In the genomic region with DNA sequence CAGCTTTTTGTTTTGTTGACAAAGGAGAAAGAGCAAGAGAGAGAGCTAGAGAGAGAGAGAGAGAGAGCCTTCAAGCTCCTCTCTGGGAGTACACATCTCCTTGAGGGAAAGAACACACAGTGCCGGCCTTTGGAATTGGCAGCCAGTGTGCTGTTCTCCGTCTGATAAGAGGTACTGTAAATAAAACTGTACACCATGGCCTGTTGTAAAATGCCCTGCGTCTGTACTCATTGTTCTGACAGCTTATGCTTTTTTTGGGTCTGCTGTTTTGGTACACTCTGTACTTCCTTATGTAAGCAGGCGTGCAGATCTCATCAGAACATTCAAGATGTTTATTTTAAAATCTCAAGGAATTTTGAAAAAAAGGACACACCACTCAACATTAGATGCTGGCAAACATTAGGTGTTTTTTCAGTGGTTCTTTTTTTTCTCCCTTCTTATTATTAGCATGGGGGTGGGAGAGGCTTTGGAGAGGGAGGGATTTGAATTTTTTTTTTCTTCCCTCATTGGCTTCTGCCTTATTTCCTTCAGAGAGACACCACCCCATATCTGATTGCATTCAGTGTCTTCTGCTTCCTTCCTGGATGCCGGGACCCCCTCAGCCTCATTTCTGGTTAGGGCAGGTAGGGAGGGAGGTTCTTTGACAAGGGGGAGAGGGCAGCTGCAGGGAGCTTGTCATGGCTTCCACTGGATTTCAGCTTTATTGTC, we compare ENCODE assay signal across 8 cellular contexts.
DNase-seq lines count a peak whose midpoint lies in the region; ATAC-seq and TF ChIP-seq lines count a peak whose summit lies in the region.

No MANE protein-coding gene starts in this region.

- H3K4me3 ChIP-seq in OCI-LY1 (ENCODE audit: low read depth, low read length, poor library complexity, severe bottlenecking): peak overlapping the region; percentile 40

- H3K9me3 Mint-ChIP-seq in CD4-positive, alpha-beta T cell: no peaks in the 10 kb centered on the region
- no peaks in the 10 kb centered on the region for H3K9me3 Mint-ChIP-seq in osteocyte (ENCODE audit: unreplicated experiment)

- POLR2A ChIA-PET in CD4-positive, alpha-beta T cell (lab: Charles Lee): interaction anchor here (0.7 to 3.9 kb wide), 3 partner anchors 11 to 19 kb away, joined by 3 to 21 read pairs (median 7); no protein-coding TSS in a partner anchor

- no peaks in the 10 kb centered on the region for H3K27me3 Mint-ChIP-seq in CD4-positive, alpha-beta T cell
- H3K27me3 Mint-ChIP-seq in osteocyte (ENCODE audit: unreplicated experiment): peaks cover 2% of the 10 kb centered on the region

- no peaks in the 10 kb centered on the region for H3K36me3 ChIP-seq in OCI-LY1 (ENCODE audit: insufficient read depth, low read length)

- TF ChIP-seq CTCF in CD4-positive, alpha-beta T cell (IDR thresholded peaks at IDR 0.05): no peak
- no peak for TF ChIP-seq CTCF in OCI-LY1 (IDR thresholded peaks at IDR 0.05; ENCODE audit: low read length)
- no peak for TF ChIP-seq CTCF in osteocyte (IDR thresholded peaks at IDR 0.05)

- H4K20me1 ChIP-seq in OCI-LY1 (ENCODE audit: insufficient read depth, low read length): no peaks in the 10 kb centered on the region

- peak overlapping the region; percentile 81 for H3K27ac Mint-ChIP-seq in CD4-positive, alpha-beta T cell
- peak overlapping the region; percentile 94 for H3K27ac Mint-ChIP-seq in osteocyte (ENCODE audit: unreplicated experiment)

- H3K36me3 Mint-ChIP-seq in CD4-positive, alpha-beta T cell (ENCODE audit: low read depth): no peaks in the 10 kb centered on the region
- H3K36me3 Mint-ChIP-seq in osteocyte (ENCODE audit: unreplicated experiment): no peaks in the 10 kb centered on the region

- no peak overlapping the region for H3K27ac ChIP-seq in CD4-positive, alpha-beta T cell (ENCODE audit: low read depth, low read length)
- H3K27ac ChIP-seq in OCI-LY1 (ENCODE audit: low read depth, low read length, poor library complexity, severe bottlenecking): peak overlapping the region; percentile 51

- H3K9me2 ChIP-seq in OCI-LY1 (ENCODE audit: low read depth, low read length): no peaks in the 10 kb centered on the region

- DNase-seq in CD4-positive, alpha-beta T cell: no peak
- DNase-seq in fibroblast of the conjunctiva (ENCODE audit: low read depth) (peak; percentile 99), osteocyte (ENCODE audit: extremely low spot score, unreplicated experiment) (no peak), AG08396 (ENCODE audit: low spot score) (no peak), GDM1 (lab: John Stamatoyannopoulos, UW) (no peak)

- intact Hi-C loops in CD4-positive, alpha-beta T cell (cut with DNase I, micrococcal nuclease): loop anchor here in 1 of 2 experiments (10.0 kb wide), 1 partner anchor 55 kb away; no protein-coding TSS in a partner anchor

- peak overlapping the region; percentile 44 for H3K4me3 Mint-ChIP-seq in CD4-positive, alpha-beta T cell
- H3K4me3 Mint-ChIP-seq in osteocyte (ENCODE audit: unreplicated experiment): peak overlapping the region; percentile 62

- H3K4me1 ChIP-seq in OCI-LY1 (ENCODE audit: insufficient read depth, low read length, severe bottlenecking): peaks cover 32% of the 10 kb centered on the region

- peaks cover 97% of the 10 kb centered on the region for H3K4me1 Mint-ChIP-seq in CD4-positive, alpha-beta T cell (ENCODE audit: low read depth)
- H3K4me1 Mint-ChIP-seq in osteocyte (ENCODE audit: unreplicated experiment): peaks cover 51% of the 10 kb centered on the region

- peak overlapping the region; percentile 45; the same call in 1 of the 2 replicates for H3K9ac ChIP-seq in OCI-LY1 (ENCODE audit: low read length)

- H2AFZ ChIP-seq in OCI-LY1 (ENCODE audit: low read length): no peak overlapping the region

- no peaks in the 10 kb centered on the region for H3K27me3 ChIP-seq in CD4-positive, alpha-beta T cell (ENCODE audit: control insufficient read depth, insufficient read depth, low read length)
- H3K27me3 ChIP-seq in OCI-LY1 (ENCODE audit: insufficient read depth, low read length): no peaks in the 10 kb centered on the region

- H3K79me2 ChIP-seq in OCI-LY1 (ENCODE audit: insufficient read depth, low read length): no peaks in the 10 kb centered on the region

- H3K9me3 ChIP-seq in CD4-positive, alpha-beta T cell (ENCODE audit: control insufficient read depth, low read length): no peaks in the 10 kb centered on the region
- no peaks in the 10 kb centered on the region for H3K9me3 ChIP-seq in OCI-LY1 (ENCODE audit: low read length)

- ATAC-seq in CD4-positive, alpha-beta T cell (ENCODE audit: poor library complexity): no peak
- ATAC-seq in HG03520 (IDR thresholded peaks at IDR 0.05; ENCODE audit: unreplicated experiment) (no peak), GM21576 (IDR thresholded peaks at IDR 0.05; ENCODE audit: unreplicated experiment) (no peak)

- no peaks in the 10 kb centered on the region for H3F3A ChIP-seq in OCI-LY1 (ENCODE audit: insufficient read depth, low read length)

- CTCF ChIA-PET in CD4-positive, alpha-beta T cell (lab: Charles Lee): no interaction called here

- H3K4me2 ChIP-seq in OCI-LY1 (ENCODE audit: low read length): peak overlapping the region; percentile 35; the same call in 1 of the 2 replicates
